Comparison of ENCODE assay signal across 13 cellular contexts in the genomic region with DNA sequence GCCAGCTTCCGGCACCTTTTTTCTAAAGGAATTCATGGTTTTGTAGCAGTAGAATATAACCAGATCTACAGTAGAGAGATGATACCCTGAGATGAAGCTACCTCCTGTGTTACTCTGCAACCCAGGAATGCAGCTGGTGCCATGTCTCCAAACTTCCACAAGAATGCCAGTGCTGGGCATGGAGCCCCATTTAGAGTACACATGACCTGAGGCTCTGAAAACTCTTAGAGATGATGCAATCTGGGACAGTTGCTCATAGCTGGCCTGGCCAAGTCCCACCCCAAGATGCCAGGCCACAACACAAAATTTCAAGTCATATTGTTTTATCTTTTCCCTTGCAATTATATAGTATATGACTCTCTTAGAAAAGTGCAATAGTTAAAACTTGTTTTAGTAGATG. TPM values are rescaled to one million over a fixed set of nuclear protein-coding genes. Genes with fewer than 3 reads are reported as not detected.
DNase-seq lines count a peak whose midpoint lies in the region; ATAC-seq, FAIRE-seq and TF ChIP-seq lines count a peak whose summit lies in the region.
"Not testable (repeated sequence)": the region's sequence is repeated elsewhere in the genome, so short reads cannot be mapped to it uniquely, and the experiment has no call there.
"Had no signal": no experiment of that assay in that cellular context is flagged by ENCODE, and none has a peak within 500 bp of the region (broad histone marks: within the 10 kb centered on the region; RNA-seq: fewer than 3 reads in every experiment).

No MANE protein-coding gene starts in this region.

- H3K79me2 ChIP-seq in H1 (ENCODE audit: control insufficient read depth in 1 of 2, insufficient read depth in 2 of 2, low read length in 2 of 2), result not testable (repeated sequence)

- not testable (repeated sequence) for H3K14ac ChIP-seq in IMR-90 (replicated peaks; ENCODE audit: low read depth, low read length); H1 (ENCODE audit: insufficient read length)

- FAIRE-seq in GM19239 (lab: Jason Lieb, UNC), result peak; percentile 47
- peak; percentile 90 for FAIRE-seq in H1 (lab: Jason Lieb, UNC)

- WGBS in IMR-90 (ENCODE audit: extremely low coverage in 2 of 2, insufficient read length in 1 of 2), 2 experiments, result no CpG with 5 or more reads among the region's 1 CpG
- WGBS in H1 (ENCODE audit: extremely low coverage in 1 of 2, insufficient coverage in 1 of 2, insufficient read length in 1 of 2, insufficient replicate concordance in 2 of 2, low coverage in 1 of 2, low lambda C conversion rate in 2 of 2, missing lambda C conversion rate in 1 of 2), 2 experiments, result no CpG with 5 or more reads among the region's 1 CpG

- H3K4ac ChIP-seq in IMR-90 (ENCODE audit: low read depth, low read length); H1 (replicated peaks; ENCODE audit: insufficient read length, low read depth, low read length): not testable (repeated sequence)

- not testable (repeated sequence) for H3K79me1 ChIP-seq in IMR-90 (ENCODE audit: low read depth in 1 of 2, low read length in 2 of 2); H1 (ENCODE audit: low read depth, low read length)

- POLR2A ChIA-PET in IMR-90 (lab: Charles Lee; ENCODE audit: unreplicated experiment), result not testable (repeated sequence)
- POLR2A ChIA-PET in H1 (lab: Charles Lee; ENCODE audit: partially characterized antibody), result interaction anchor here (1.2 kb wide), 1 partner anchor 20 kb away, joined by 3 read pairs; no protein-coding TSS in a partner anchor

- CTCF ChIA-PET in IMR-90 (lab: Yijun Ruan, JAX) (interaction anchor here (0.7 kb wide), 1 partner anchor 386 kb away, joined by 3 read pairs; no protein-coding TSS in a partner anchor), H1 (lab: Charles Lee; ENCODE audit: partially characterized antibody) (interaction anchor here (0.8 to 1.5 kb wide), 2 partner anchors 8 to 21 kb away, joined by 3 to 6 read pairs; no protein-coding TSS in a partner anchor)

- not testable (repeated sequence) for H3K56ac ChIP-seq in IMR-90 (ENCODE audit: extremely low read depth, insufficient read depth, low read length); H1 (replicated peaks; ENCODE audit: insufficient read length, low read depth, low read length)

- not testable (repeated sequence) for H2BK15ac ChIP-seq in IMR-90 (ENCODE audit: low read depth, low read length); H1 (ENCODE audit: low read length)

- DNase-seq in GM19239 (ENCODE audit: insufficient read length, low spot score); IMR-90; H1 (ENCODE audit: low read depth in 1 of 2, low spot score in 2 of 2); Right ventricle myocardium inferior (ENCODE audit: missing footprints); left cardiac atrium; left lobe of liver (ENCODE audit: low spot score); sciatic nerve (ENCODE audit: low spot score): not testable (repeated sequence)

- H3K4me3 ChIP-seq in IMR-90 (ENCODE audit: insufficient read depth, low read depth, low read length); H1 (ENCODE audit: extremely low read depth in 1 of 4, insufficient read depth in 2 of 4, low read depth in 3 of 4, low read length in 4 of 4): not testable (repeated sequence)

- not testable (repeated sequence) for BruUV-seq in IMR-90 (replicated peaks; lab: Mats Ljungman, UMichigan)

- H3K9ac ChIP-seq in IMR-90 (ENCODE audit: low read depth, low read length); H1 (replicated peaks in 1 of 4; ENCODE audit: extremely low read depth in 1 of 4, low read depth in 3 of 4, low read length in 3 of 4): not testable (repeated sequence)

- not testable (repeated sequence) for H3K4me2 ChIP-seq in IMR-90 (ENCODE audit: low read depth, low read length); H1 (ENCODE audit: insufficient read depth in 1 of 2, low read depth in 2 of 2, low read length in 2 of 2)

- not testable (repeated sequence) for H4K91ac ChIP-seq in IMR-90 (ENCODE audit: insufficient read depth, low read depth, low read length); H1 (replicated peaks; ENCODE audit: insufficient read length, low read length)

- not testable (repeated sequence) for H3K4me1 ChIP-seq in IMR-90 (ENCODE audit: control insufficient read depth, insufficient read depth, low read length); H1 (replicated peaks in 1 of 4; ENCODE audit: control insufficient read depth in 3 of 4, insufficient read depth in 4 of 4, low read length in 3 of 4)

- not testable (repeated sequence) for H4K5ac ChIP-seq in IMR-90 (ENCODE audit: low read depth, low read length); H1 (ENCODE audit: insufficient read length, low read depth, low read length)

- H3K36me3 ChIP-seq in IMR-90 (ENCODE audit: control insufficient read depth, insufficient read depth, low read length); H1 (ENCODE audit: control insufficient read depth in 2 of 4, insufficient read depth in 4 of 4, low read length in 3 of 4): not testable (repeated sequence)

- not testable (repeated sequence) for H2BK12ac ChIP-seq in H1 (ENCODE audit: low read depth, low read length)

- H2AK9ac ChIP-seq in IMR-90 (replicated peaks; ENCODE audit: low read depth, low read length, poor library complexity), result not testable (repeated sequence)

- H2BK120ac ChIP-seq in IMR-90 (ENCODE audit: low read depth, low read length); H1 (replicated peaks; ENCODE audit: low read depth, low read length): not testable (repeated sequence)

- H2BK20ac ChIP-seq in IMR-90 (ENCODE audit: low read depth, low read length); H1 (ENCODE audit: low read length): not testable (repeated sequence)

- ATAC-seq in IMR-90 (ENCODE audit: low read depth), result peak; percentile 65
- ATAC-seq in Right ventricle myocardium inferior, result peak; percentile 83
- ATAC-seq in left cardiac atrium, result peak; percentile 53 to 91
- peak; percentile 71 for ATAC-seq in left lobe of liver
- ATAC-seq in sciatic nerve, result peak; percentile 67

- H3K9me3 ChIP-seq in IMR-90 (ENCODE audit: control insufficient read depth, insufficient read depth, low read length); H1 (ENCODE audit: insufficient read depth in 2 of 2, low read depth in 1 of 2, low read length in 1 of 2): not testable (repeated sequence)

- not testable (repeated sequence) for H4K8ac ChIP-seq in IMR-90 (ENCODE audit: low read depth in 2 of 2, low read length in 2 of 2); H1 (ENCODE audit: extremely low read depth, insufficient read depth, low read length)

- not testable (repeated sequence) for TF ChIP-seq EP300 in H1 (IDR thresholded peaks at IDR 0.05; ENCODE audit: borderline replicate concordance in 1 of 2, low read depth in 2 of 2, low read length in 2 of 2)

- not testable (repeated sequence) for TF ChIP-seq CTCF in IMR-90 (conservative IDR thresholded peaks at IDR 0.05; ENCODE audit: low read depth, low read length); H1 (IDR thresholded peaks at IDR 0.05; ENCODE audit: control extremely low read depth in 1 of 3, insufficient read depth in 1 of 3, low read depth in 1 of 3, low read length in 3 of 3)

- H2AK5ac ChIP-seq in IMR-90 (ENCODE audit: low read depth, low read length); H1 (ENCODE audit: low read depth, low read length): not testable (repeated sequence)

- H4K20me1 ChIP-seq in IMR-90 (ENCODE audit: insufficient read depth, low read length); H1 (replicated peaks in 1 of 2; ENCODE audit: control insufficient read depth in 1 of 2, insufficient read depth in 2 of 2, low read length in 2 of 2): not testable (repeated sequence)

- not testable (repeated sequence) for H3K18ac ChIP-seq in IMR-90 (ENCODE audit: low read depth, low read length); H1 (ENCODE audit: extremely low read depth, low read length)

- H3K9me1 ChIP-seq in IMR-90 (ENCODE audit: insufficient read depth, low read length), result not testable (repeated sequence)

- H2BK5ac ChIP-seq in IMR-90 (ENCODE audit: low read depth, low read length, poor library complexity, severe bottlenecking); H1 (ENCODE audit: low read depth, low read length): not testable (repeated sequence)

- dilution Hi-C loops in IMR-90 (cut with HindIII; ENCODE audit: low sequenced_read_pairs, unreplicated experiment), result not testable (repeated sequence)

- H3K27ac ChIP-seq in IMR-90 (ENCODE audit: insufficient read depth, low read length); H1 (ENCODE audit: low read depth, low read length): not testable (repeated sequence)

- TF ChIP-seq POLR2A in IMR-90 (IDR thresholded peaks at IDR 0.05; ENCODE audit: low read depth, low read length); H1 (IDR thresholded peaks at IDR 0.05; ENCODE audit: control extremely low read depth in 1 of 2, low read depth in 2 of 2, low read length in 2 of 2): not testable (repeated sequence)

- not testable (repeated sequence) for H3K23me2 ChIP-seq in H1 (ENCODE audit: low read depth, low read length)

- TF ChIP-seq RAD21 in IMR-90 (IDR thresholded peaks at IDR 0.05; ENCODE audit: low read length); H1 (IDR thresholded peaks at IDR 0.05 in 1 of 2, conservative IDR thresholded peaks at IDR 0.05 in 1 of 2; ENCODE audit: low read depth in 2 of 2, low read length in 2 of 2): not testable (repeated sequence)

- intact Hi-C loops in IMR-90 (cut with micrococcal nuclease); Right ventricle myocardium inferior (cut with DNase I); left cardiac atrium (cut with DNase I); sciatic nerve (cut with DNase I): not testable (repeated sequence)

- not testable (repeated sequence) for H3K23ac ChIP-seq in IMR-90 (ENCODE audit: low read depth, low read length); H1 (ENCODE audit: insufficient read length)

- H3K27me3 ChIP-seq in IMR-90 (ENCODE audit: control insufficient read depth, insufficient read depth, low read length); H1 (replicated peaks in 1 of 4; ENCODE audit: control insufficient read depth in 3 of 4, extremely low read depth in 1 of 4, insufficient read depth in 3 of 4, low read length in 3 of 4): not testable (repeated sequence)

- in situ Hi-C loops in IMR-90 (cut with MboI; ENCODE audit: low sequenced_read_pairs), result not testable (repeated sequence)

- H2AFZ ChIP-seq in IMR-90 (replicated peaks; ENCODE audit: low read length, poor library complexity); H1 (ENCODE audit: low read length): not testable (repeated sequence)

RNA-seq across cellular contexts. Expression of gene ACOT1, which starts 8.4 kb away (rescaled TPM):
- total RNA-seq in IMR-90 (2012; rRNA removed) (5.2 and 5.6 TPM in 2 replicates), Right ventricle myocardium inferior (29.6 TPM), left cardiac atrium (10 to 100 TPM in 1 of 2 donors, 1 to 10 TPM in 1; 7.9 to 23.3 TPM), left lobe of liver (31.9 TPM), sciatic nerve (3.8 TPM)
- polyA plus RNA-seq in IMR-90 (2012; rRNA removed) (4.8 and 5.5 TPM in 2 replicates), H1 (2011; rRNA removed) (4.0 and 4.3 TPM in 2 replicates)
- polyA plus RNA-seq in IMR-90 (2012; cell fraction: cytosol; rRNA removed), result 4.5 and 5.3 TPM in 2 replicates
- polyA plus RNA-seq in IMR-90 (2012; cell fraction: nucleus; rRNA removed; ENCODE audit: low replicate concordance), result 4.3 and 7.6 TPM in 2 replicates
- total RNA-seq in H1 (2021; fragmentation: NEBNext Ultra II Directional; extraction: Animal tissue kit (Norgen Biotek cat#: 25700)), result 1.5 and 1.9 TPM in 2 replicates
- 4.0 TPM for polyA plus RNA-seq in H1 (2011; cell fraction: cytosol; rRNA removed)
- polyA plus RNA-seq in H1 (2011; cell fraction: nucleus; rRNA removed), result 2.5 TPM
- 1.4 to 3.6 TPM (median 2.9 TPM) in 4 replicates for polyA plus RNA-seq in H1 (2012, experiment 1 of 2)
- 3.5 TPM for polyA plus RNA-seq in H1 (2012, experiment 2 of 2)
- 1.3 TPM for polyA plus RNA-seq in H1 (2013, experiment 1 of 2)
- 1.5 TPM for polyA plus RNA-seq in H1 (2013, experiment 2 of 2)
- 1.2 and 1.5 TPM in 2 replicates for polyA minus RNA-seq in H1 (2011; rRNA and poly(A)+ RNA removed)
- polyA minus RNA-seq in H1 (2011; cell fraction: cytosol; rRNA and poly(A)+ RNA removed), result 1.6 TPM
- 2.2 TPM for polyA minus RNA-seq in H1 (2011; cell fraction: nucleus; rRNA and poly(A)+ RNA removed)
- total RNA-seq: G401 had no signal

RNA-seq across cellular contexts. Expression of gene HEATR4, which starts 13.4 kb away (rescaled TPM):
- not detected in 2 replicates for total RNA-seq in IMR-90 (2012; rRNA removed)
- polyA plus RNA-seq in IMR-90 (2012; rRNA removed), result not detected in 2 replicates
- not detected in 2 replicates for polyA plus RNA-seq in IMR-90 (2012; cell fraction: cytosol; rRNA removed)
- polyA plus RNA-seq in IMR-90 (2012; cell fraction: nucleus; rRNA removed; ENCODE audit: low replicate concordance), result 0.02 TPM in 1 of 2 replicates, not detected in the other
- 1.2 TPM in 2 replicates for total RNA-seq in H1 (2021; fragmentation: NEBNext Ultra II Directional; extraction: Animal tissue kit (Norgen Biotek cat#: 25700))
- polyA plus RNA-seq in H1 (2011; rRNA removed), result 0.21 and 0.41 TPM in 2 replicates
- 0.32 TPM for polyA plus RNA-seq in H1 (2011; cell fraction: cytosol; rRNA removed)
- 0.83 TPM for polyA plus RNA-seq in H1 (2011; cell fraction: nucleus; rRNA removed)
- polyA plus RNA-seq in H1 (2012, experiment 1 of 2), result 0.15 to 0.71 TPM (median 0.60 TPM) in 4 replicates
- not detected for polyA plus RNA-seq in H1 (2012, experiment 2 of 2)
- polyA plus RNA-seq in H1 (2013, experiment 1 of 2), result 0.91 TPM
- 0.55 TPM for polyA plus RNA-seq in H1 (2013, experiment 2 of 2)
- 0.82 and 1.6 TPM in 2 replicates for polyA minus RNA-seq in H1 (2011; rRNA and poly(A)+ RNA removed)
- 1.2 TPM for polyA minus RNA-seq in H1 (2011; cell fraction: cytosol; rRNA and poly(A)+ RNA removed)
- polyA minus RNA-seq in H1 (2011; cell fraction: nucleus; rRNA and poly(A)+ RNA removed), result 1.3 TPM
- not detected for total RNA-seq in Right ventricle myocardium inferior
- under 1 TPM; 0.15 to 0.37 TPM for total RNA-seq in left cardiac atrium
- 3.2 TPM for total RNA-seq in left lobe of liver
- 0.94 TPM for total RNA-seq in sciatic nerve
- total RNA-seq: A172; CD4-positive, CD25-positive, alpha-beta regulatory T cell; CD8-positive, alpha-beta memory T cell; G401; GM12878 had no signal
- polyA plus RNA-seq: HepG2 had no signal

RNA-seq across cellular contexts. Expression of gene ACOT2, which starts 23.7 kb away (rescaled TPM):
- total RNA-seq in IMR-90 (2012; rRNA removed) (19.7 and 24.7 TPM in 2 replicates), Right ventricle myocardium inferior (232 TPM), left cardiac atrium (100 to 1,000 TPM; 130 to 151 TPM), left lobe of liver (141 TPM), sciatic nerve (23.5 TPM)
- polyA plus RNA-seq in IMR-90 (2012; rRNA removed) (33.1 and 34.9 TPM in 2 replicates), H1 (2011; rRNA removed) (5.2 and 5.9 TPM in 2 replicates)
- 40.0 and 49.8 TPM in 2 replicates for polyA plus RNA-seq in IMR-90 (2012; cell fraction: cytosol; rRNA removed)
- polyA plus RNA-seq in IMR-90 (2012; cell fraction: nucleus; rRNA removed; ENCODE audit: low replicate concordance), result 26.4 and 34.4 TPM in 2 replicates
- total RNA-seq in H1 (2021; fragmentation: NEBNext Ultra II Directional; extraction: Animal tissue kit (Norgen Biotek cat#: 25700)), result 5.8 and 7.2 TPM in 2 replicates
- polyA plus RNA-seq in H1 (2011; cell fraction: cytosol; rRNA removed), result 5.0 TPM
- 5.9 TPM for polyA plus RNA-seq in H1 (2011; cell fraction: nucleus; rRNA removed)
- polyA plus RNA-seq in H1 (2012, experiment 1 of 2), result 2.9 to 6.1 TPM (median 4.6 TPM) in 4 replicates
- polyA plus RNA-seq in H1 (2012, experiment 2 of 2), result 5.0 TPM
- 4.7 TPM for polyA plus RNA-seq in H1 (2013, experiment 1 of 2)
- polyA plus RNA-seq in H1 (2013, experiment 2 of 2), result 4.1 TPM
- polyA minus RNA-seq in H1 (2011; rRNA and poly(A)+ RNA removed), result 1.1 and 1.7 TPM in 2 replicates
- polyA minus RNA-seq in H1 (2011; cell fraction: cytosol; rRNA and poly(A)+ RNA removed), result 0.88 TPM
- 2.2 TPM for polyA minus RNA-seq in H1 (2011; cell fraction: nucleus; rRNA and poly(A)+ RNA removed)

RNA-seq across cellular contexts. Expression of gene ACOT4, which starts 46.3 kb away (rescaled TPM):
- 0.28 and 0.54 TPM in 2 replicates for total RNA-seq in IMR-90 (2012; rRNA removed)
- polyA plus RNA-seq in IMR-90 (2012; rRNA removed), result 0.22 and 0.34 TPM in 2 replicates
- polyA plus RNA-seq in IMR-90 (2012; cell fraction: cytosol; rRNA removed), result 0.25 and 0.31 TPM in 2 replicates
- 0.05 and 0.08 TPM in 2 replicates for polyA plus RNA-seq in IMR-90 (2012; cell fraction: nucleus; rRNA removed; ENCODE audit: low replicate concordance)
- total RNA-seq in H1 (2021; fragmentation: NEBNext Ultra II Directional; extraction: Animal tissue kit (Norgen Biotek cat#: 25700)), result 0.48 and 0.80 TPM in 2 replicates
- 1.1 and 1.2 TPM in 2 replicates for polyA plus RNA-seq in H1 (2011; rRNA removed)
- 0.57 TPM for polyA plus RNA-seq in H1 (2011; cell fraction: cytosol; rRNA removed)
- 1.2 TPM for polyA plus RNA-seq in H1 (2011; cell fraction: nucleus; rRNA removed)
- 0.72 to 0.94 TPM (median 0.90 TPM) in 4 replicates for polyA plus RNA-seq in H1 (2012, experiment 1 of 2)
- 0.85 TPM for polyA plus RNA-seq in H1 (2012, experiment 2 of 2)
- 0.57 TPM for polyA plus RNA-seq in H1 (2013, experiment 1 of 2)
- polyA plus RNA-seq in H1 (2013, experiment 2 of 2), result 0.66 TPM
- polyA minus RNA-seq in H1 (2011; rRNA and poly(A)+ RNA removed), result 0.41 and 0.59 TPM in 2 replicates
- 1.4 TPM for polyA minus RNA-seq in H1 (2011; cell fraction: cytosol; rRNA and poly(A)+ RNA removed)
- polyA minus RNA-seq in H1 (2011; cell fraction: nucleus; rRNA and poly(A)+ RNA removed), result 0.80 TPM
- 0.97 TPM for total RNA-seq in Right ventricle myocardium inferior
- total RNA-seq in left cardiac atrium, result 1 to 10 TPM; 1.1 to 1.6 TPM
- total RNA-seq in left lobe of liver, result 9.9 TPM
- 0.49 TPM for total RNA-seq in sciatic nerve
- total RNA-seq: A172, G401 had no signal

RNA-seq across cellular contexts. Expression of gene RIOX1, which starts 54.6 kb away (rescaled TPM):
- total RNA-seq in IMR-90 (2012; rRNA removed) (11.7 and 12.9 TPM in 2 replicates), Right ventricle myocardium inferior (7.6 TPM), left cardiac atrium (1 to 10 TPM; 9.2 to 9.4 TPM), left lobe of liver (5.0 TPM), sciatic nerve (12.7 TPM)
- polyA plus RNA-seq in IMR-90 (2012; rRNA removed) (9.5 and 10.1 TPM in 2 replicates), H1 (2011; rRNA removed) (27.2 and 36.3 TPM in 2 replicates)
- 8.1 and 13.4 TPM in 2 replicates for polyA plus RNA-seq in IMR-90 (2012; cell fraction: cytosol; rRNA removed)
- polyA plus RNA-seq in IMR-90 (2012; cell fraction: nucleus; rRNA removed; ENCODE audit: low replicate concordance), result 2.8 and 6.0 TPM in 2 replicates
- total RNA-seq in H1 (2021; fragmentation: NEBNext Ultra II Directional; extraction: Animal tissue kit (Norgen Biotek cat#: 25700)), result 31.6 and 34.4 TPM in 2 replicates
- 27.5 TPM for polyA plus RNA-seq in H1 (2011; cell fraction: cytosol; rRNA removed)
- 28.0 TPM for polyA plus RNA-seq in H1 (2011; cell fraction: nucleus; rRNA removed)
- 24.3 to 27.5 TPM (median 25.4 TPM) in 4 replicates for polyA plus RNA-seq in H1 (2012, experiment 1 of 2)
- polyA plus RNA-seq in H1 (2012, experiment 2 of 2), result 24.0 TPM
- polyA plus RNA-seq in H1 (2013, experiment 1 of 2), result 16.0 TPM
- polyA plus RNA-seq in H1 (2013, experiment 2 of 2), result 16.0 TPM
- 21.3 and 24.6 TPM in 2 replicates for polyA minus RNA-seq in H1 (2011; rRNA and poly(A)+ RNA removed)
- 29.1 TPM for polyA minus RNA-seq in H1 (2011; cell fraction: cytosol; rRNA and poly(A)+ RNA removed)
- 26.9 TPM for polyA minus RNA-seq in H1 (2011; cell fraction: nucleus; rRNA and poly(A)+ RNA removed)
